ENCODE assay signal across 14 cellular contexts in the genomic region with DNA sequence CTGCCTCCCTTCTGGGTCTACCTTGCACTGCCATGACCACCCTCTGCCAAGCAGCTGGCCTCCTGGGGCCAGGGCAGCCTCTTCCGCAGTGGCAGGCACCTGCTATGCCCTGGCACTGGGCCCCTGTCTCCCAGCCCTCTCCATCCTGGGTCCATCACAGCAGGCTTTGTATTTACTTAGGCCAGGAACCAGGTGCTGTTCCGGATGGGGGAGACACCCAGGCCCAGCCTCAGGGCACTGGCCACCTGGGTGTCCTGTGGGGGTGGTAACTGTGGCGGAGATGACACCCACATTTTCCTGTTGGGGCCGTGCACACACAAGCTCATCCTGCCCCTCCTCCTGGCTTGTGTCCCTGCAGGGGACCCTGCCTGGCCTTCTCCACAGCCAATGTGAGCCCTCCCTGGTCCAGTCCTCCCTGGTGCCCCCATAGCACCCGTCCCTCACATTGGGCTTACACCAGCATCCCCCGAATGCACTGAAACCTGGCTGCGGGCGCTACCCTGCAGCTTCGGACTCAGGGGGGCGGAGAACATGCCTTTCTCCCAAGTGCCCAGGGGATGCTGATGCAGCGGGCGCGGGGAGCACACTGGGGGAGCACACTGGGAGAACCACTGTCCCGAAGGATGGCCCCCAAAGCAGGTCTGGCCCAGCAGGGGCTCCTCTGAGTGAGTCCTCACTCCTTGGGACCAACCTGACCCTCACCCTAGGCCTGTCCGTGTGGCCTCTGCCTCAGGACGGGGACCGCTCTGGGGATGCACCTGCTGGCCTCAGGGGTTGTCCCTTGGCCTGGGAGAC. TPM values are rescaled to one million over a fixed set of nuclear protein-coding genes. Genes with fewer than 3 reads are reported as not detected.
"Had no signal": no experiment of that assay in that cellular context is flagged by ENCODE, and none has a peak within 500 bp of the region (broad histone marks: within the 10 kb centered on the region; RNA-seq: fewer than 3 reads in every experiment).

No MANE protein-coding gene starts in this region.

- H3K27ac Mint-ChIP-seq: activated CD4-positive, alpha-beta T cell treated with anti-CD3 and anti-CD28 coated beads, Interleukin-2, amount 10 ng/mL, durations not matched to agents 24 days and 14 days; natural killer cell treated with Interleukin-12 subunit alpha and Interleukin-12 subunit beta and Interleukin-15 and Interleukin-18, amount 100 ng/mL, for 72 hours; stimulated activated naive B cell treated with anti-CD40 and anti-IgM and Interleukin-4, amounts not matched to agents 10 μg/mL and 1 μg/mL and 100 μg/mL, for 72 hours had no signal

- H3K36me3 ChIP-seq: esophagus muscularis mucosa, sigmoid colon, suprapubic skin, upper lobe of left lung had no signal

- H3K36me3 Mint-ChIP-seq: natural killer cell treated with Interleukin-12 subunit alpha and Interleukin-12 subunit beta and Interleukin-15 and Interleukin-18, amount 100 ng/mL, for 72 hours had no signal

- H3K4me3 ChIP-seq: esophagus muscularis mucosa, psoas muscle, sigmoid colon, suprapubic skin, upper lobe of left lung had no signal

- H3K4me1 ChIP-seq: esophagus muscularis mucosa, psoas muscle, suprapubic skin, upper lobe of left lung had no signal

- H3K27me3 Mint-ChIP-seq: activated CD4-positive, alpha-beta T cell treated with anti-CD3 and anti-CD28 coated beads, Interleukin-2, amount 10 ng/mL, durations not matched to agents 24 days and 14 days had no signal

- H3K4me3 Mint-ChIP-seq: activated CD4-positive, alpha-beta T cell treated with anti-CD3 and anti-CD28 coated beads, Interleukin-2, amount 10 ng/mL, durations not matched to agents 24 days and 14 days; natural killer cell treated with Interleukin-12 subunit alpha and Interleukin-12 subunit beta and Interleukin-15 and Interleukin-18, amount 100 ng/mL, for 72 hours; stimulated activated naive B cell treated with anti-CD40 and anti-IgM and Interleukin-4, amounts not matched to agents 10 μg/mL and 1 μg/mL and 100 μg/mL, for 72 hours had no signal

- H3K4me1 Mint-ChIP-seq: activated CD4-positive, alpha-beta T cell treated with anti-CD3 and anti-CD28 coated beads, Interleukin-2, amount 10 ng/mL, durations not matched to agents 24 days and 14 days had no signal

- H3K9me3 ChIP-seq: psoas muscle had no signal

- H3K27ac ChIP-seq: esophagus muscularis mucosa, psoas muscle, sigmoid colon, suprapubic skin, upper lobe of left lung had no signal

- DNase-seq: activated CD4-positive, alpha-beta T cell treated with anti-CD3 and anti-CD28 coated beads, Interleukin-2, amount 10 ng/mL, durations not matched to agents 24 days and 14 days; activated naive CD4-positive, alpha-beta T cell treated with Interleukin-2 at 50 U/mL for 16 hours; glutamatergic neuron; occipital lobe; psoas muscle; sigmoid colon; stimulated activated CD4-positive, alpha-beta T cell treated with anti-CD3 and anti-CD28 coated beads, Interleukin-2, amount 100 ng/mL, for 24 hours; stimulated activated naive B cell treated with anti-CD40 and anti-IgM and Interleukin-4, amounts not matched to agents 10 μg/mL and 1 μg/mL and 100 μg/mL, for 72 hours had no signal

RNA-seq across cellular contexts. Expression of gene FAM163B, which starts 17.9 kb away (rescaled TPM):
- total RNA-seq: activated CD4-positive, alpha-beta T cell treated with anti-CD3 and anti-CD28 coated beads, Interleukin-2, amount 10 ng/mL, durations not matched to agents 24 days and 14 days; cardiac septum; esophagus muscularis mucosa; fibroblast of villous mesenchyme; natural killer cell treated with Interleukin-12 subunit alpha and Interleukin-12 subunit beta and Interleukin-15 and Interleukin-18, amount 100 ng/mL, for 72 hours; psoas muscle; suprapubic skin; upper lobe of left lung had no signal

RNA-seq across cellular contexts. Expression of gene DBH, which starts 44.9 kb away (rescaled TPM):
- total RNA-seq: activated CD4-positive, alpha-beta T cell treated with anti-CD3 and anti-CD28 coated beads, Interleukin-2, amount 10 ng/mL, durations not matched to agents 24 days and 14 days; cardiac septum; fibroblast of villous mesenchyme; natural killer cell treated with Interleukin-12 subunit alpha and Interleukin-12 subunit beta and Interleukin-15 and Interleukin-18, amount 100 ng/mL, for 72 hours; occipital lobe; sigmoid colon; suprapubic skin had no signal

RNA-seq across cellular contexts. Expression of gene ADAMTSL2, which starts 56.8 kb away (rescaled TPM):
- total RNA-seq: activated CD4-positive, alpha-beta T cell treated with anti-CD3 and anti-CD28 coated beads, Interleukin-2, amount 10 ng/mL, durations not matched to agents 24 days and 14 days; natural killer cell treated with Interleukin-12 subunit alpha and Interleukin-12 subunit beta and Interleukin-15 and Interleukin-18, amount 100 ng/mL, for 72 hours had no signal
